ENCODE assay signal across 9 cellular contexts in genomic region chr7:85184599-85185354, GRCh38. TPM values are rescaled to one million over a fixed set of nuclear protein-coding genes. Genes with fewer than 3 reads are reported as not detected.
DNase-seq lines count a peak whose midpoint lies in the region; ATAC-seq and TF ChIP-seq lines count a peak whose summit lies in the region.
"Had no signal": no experiment of that assay in that cellular context is flagged by ENCODE, and none has a peak within 500 bp of the region (broad histone marks: within the 10 kb centered on the region; RNA-seq: fewer than 3 reads in every experiment).

No MANE protein-coding gene starts in this region.

- POLR2A ChIA-PET in OCI-LY7 (lab: Charles Lee), result interaction anchor here (0.5 to 0.6 kb wide), 2 partner anchors 198 to 379 kb away, joined by 3 read pairs; no protein-coding TSS in a partner anchor

- no peak overlapping the region for H3K4me3 Mint-ChIP-seq in T-helper 2 cell treated with Interferon-gamma antibody and Interleukin-4, amounts not matched to agents 5 μg/mL and 100 μg/mL, for 36 hours

- H3K4me1 ChIP-seq in psoas muscle (no peaks in the 10 kb centered on the region), OCI-LY7 (ENCODE audit: insufficient read depth, low read length, poor library complexity, severe bottlenecking) (no peaks in the 10 kb centered on the region)

- H3K27ac Mint-ChIP-seq in T-helper 2 cell treated with Interferon-gamma antibody and Interleukin-4, amounts not matched to agents 5 μg/mL and 100 μg/mL, for 36 hours, result no peak overlapping the region

- no peaks in the 10 kb centered on the region for H3K79me2 ChIP-seq in OCI-LY7 (ENCODE audit: insufficient read depth, low read depth, low read length)

- H3K27ac ChIP-seq in psoas muscle, result no peak overlapping the region
- no peak overlapping the region for H3K27ac ChIP-seq in OCI-LY7 (ENCODE audit: low read depth, low read length, poor library complexity, severe bottlenecking)

- H3K9me2 ChIP-seq in OCI-LY7 (ENCODE audit: insufficient read depth, low read length), result no peaks in the 10 kb centered on the region

- H3K36me3 Mint-ChIP-seq in T-helper 2 cell treated with Interferon-gamma antibody and Interleukin-4, amounts not matched to agents 5 μg/mL and 100 μg/mL, for 36 hours (ENCODE audit: low read depth), result no peaks in the 10 kb centered on the region

- no peaks in the 10 kb centered on the region for H3K9me3 ChIP-seq in psoas muscle
- no peaks in the 10 kb centered on the region for H3K9me3 ChIP-seq in OCI-LY7 (ENCODE audit: low read length)

- no peaks in the 10 kb centered on the region for H3K4me1 Mint-ChIP-seq in T-helper 2 cell treated with Interferon-gamma antibody and Interleukin-4, amounts not matched to agents 5 μg/mL and 100 μg/mL, for 36 hours (ENCODE audit: low read depth)

- no peak for TF ChIP-seq CTCF in psoas muscle (IDR thresholded peaks at IDR 0.05)
- TF ChIP-seq CTCF in OCI-LY7 (conservative IDR thresholded peaks at IDR 0.05; ENCODE audit: low read length), result no peak

- peak in 1 of 2 donors; percentile 34 for ATAC-seq in left cardiac atrium
- no peak for ATAC-seq in psoas muscle

- TF ChIP-seq POLR2A in erythroblast (IDR thresholded peaks at IDR 0.05; ENCODE audit: low read length), result no peak

- DNase-seq in EH (ENCODE audit: low read depth) (peak; percentile 71), T1000 (lab: John Stamatoyannopoulos, UW) (peak; percentile 58), left cardiac atrium (peak; percentile 40), psoas muscle (peak; percentile 18 to 32), OCI-LY7 (ENCODE audit: low spot score) (no peak), erythroblast (lab: John Stamatoyannopoulos, UW) (no peak), HK-2 (ENCODE audit: unreplicated experiment) (no peak)
- DNase-seq in T-helper 2 cell treated with Interferon-gamma antibody and Interleukin-4, amounts not matched to agents 5 μg/mL and 100 μg/mL, for 36 hours (ENCODE audit: low spot score), result no peak
- DNase-seq: KG1 had no signal

- WGBS in psoas muscle, 3 donors, result 37 to 41% (median 39%) methylated on average over 17 to 18 of the region's 18 CpGs

- H3K9me3 Mint-ChIP-seq in T-helper 2 cell treated with Interferon-gamma antibody and Interleukin-4, amounts not matched to agents 5 μg/mL and 100 μg/mL, for 36 hours, result peaks cover 6% of the 10 kb centered on the region

- H3K36me3 ChIP-seq in psoas muscle (ENCODE audit: insufficient read depth in 1 of 2, low read depth in 1 of 2) (no peaks in the 10 kb centered on the region), OCI-LY7 (ENCODE audit: insufficient read depth, low read length) (no peaks in the 10 kb centered on the region)

- no peak overlapping the region for H3K4me2 ChIP-seq in OCI-LY7 (ENCODE audit: low read length)

- intact Hi-C loops in left cardiac atrium (cut with DNase I) (no loop called here), psoas muscle (cut with DNase I) (no loop called here), OCI-LY7 (cut with micrococcal nuclease; ENCODE audit: unreplicated experiment) (no loop called here)

- H3K4me3 ChIP-seq in psoas muscle, result peak overlapping the region; percentile 54
- no peak overlapping the region for H3K4me3 ChIP-seq in OCI-LY7 (ENCODE audit: low read depth, low read length, poor library complexity, severe bottlenecking)

- CTCF ChIA-PET in OCI-LY7 (lab: Charles Lee; ENCODE audit: unreplicated experiment), result interaction anchor here (0.7 kb wide), 1 partner anchor 169 kb away, joined by 4 read pairs; no protein-coding TSS in a partner anchor

- BruUV-seq in OCI-LY7 (replicated peaks; lab: Mats Ljungman, UMichigan), result no TSS peak

- H3K27me3 Mint-ChIP-seq in T-helper 2 cell treated with Interferon-gamma antibody and Interleukin-4, amounts not matched to agents 5 μg/mL and 100 μg/mL, for 36 hours (ENCODE audit: low read depth), result peaks cover 35% of the 10 kb centered on the region

- no peaks in the 10 kb centered on the region for H4K20me1 ChIP-seq in OCI-LY7 (ENCODE audit: insufficient read depth, low read length)

- H2AFZ ChIP-seq in OCI-LY7 (ENCODE audit: low read length), result no peak overlapping the region

- H3K27me3 ChIP-seq in psoas muscle (ENCODE audit: insufficient read depth in 3 of 3, low read length in 2 of 3), result peaks cover 0 to 25% (median 3%) of the 10 kb centered on the region in 3 donors

RNA-seq across cellular contexts. Expression of gene SEMA3D, which starts 2.1 kb away (rescaled TPM):
- total RNA-seq in left cardiac atrium (1 to 10 TPM; 1.1 to 1.7 TPM), psoas muscle (under 1 TPM in 3 of 4 donors, not detected in 1; 0.08 to 0.28 (median 0.16) TPM), OCI-LY7 (2022) (not detected in 2 replicates)
- polyA plus RNA-seq in psoas muscle, result under 1 TPM; 0.01 to 0.04 (median 0.03) TPM
- total RNA-seq in OCI-LY7 (2014; rRNA removed; shearing (Covaris generic)), result 0.15 TPM in 1 of 2 replicates, not detected in the other

Comparison
In these comparisons a context has a peak if more than half of its experiments do, and no peak if none do; other contexts are left out.
1. DNase-seq: peak in EH (single experiment), T1000 (single experiment), left cardiac atrium (single experiment) and psoas muscle (2 of 2); none in T-helper 2 cell treated with Interferon-gamma antibody and Interleukin-4, amounts not matched to agents 5 μg/mL and 100 μg/mL, for 36 hours (single experiment), OCI-LY7 (single experiment), erythroblast (0 of 2) and HK-2 (single experiment).